Comparison of ENCODE assay signal across 20 cellular contexts in the genomic region with DNA sequence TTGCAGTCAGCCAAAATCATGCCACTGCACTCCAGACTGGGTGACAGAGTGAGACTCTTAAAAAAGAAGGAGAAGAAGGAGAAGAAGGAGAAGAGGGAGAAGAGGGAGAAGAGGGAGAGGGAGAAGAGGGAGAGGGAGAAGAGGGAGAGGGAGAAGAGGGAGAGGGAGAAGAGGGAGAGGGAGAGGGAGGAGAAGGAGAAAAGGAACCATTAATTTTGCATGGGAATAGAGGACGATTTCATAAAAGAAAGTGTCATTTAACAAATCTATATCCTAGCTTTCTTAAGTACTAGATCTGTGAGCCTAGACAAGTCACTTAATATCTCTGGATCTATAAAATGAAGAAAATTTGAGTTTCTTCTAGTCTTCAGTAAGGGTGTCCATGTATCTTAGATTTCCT. TPM values are rescaled to one million over a fixed set of nuclear protein-coding genes. Genes with fewer than 3 reads are reported as not detected.
"Had no signal": no experiment of that assay in that cellular context is flagged by ENCODE, and none has a peak within 500 bp of the region (broad histone marks: within the 10 kb centered on the region; RNA-seq: fewer than 3 reads in every experiment).

No MANE protein-coding gene starts in this region.

- ATAC-seq: heart left ventricle; naive thymus-derived CD4-positive, alpha-beta T cell; psoas muscle; sciatic nerve had no signal

- H3K9me3 Mint-ChIP-seq: endodermal cell; naive thymus-derived CD4-positive, alpha-beta T cell had no signal

- H3K4me3 Mint-ChIP-seq: endodermal cell; naive thymus-derived CD4-positive, alpha-beta T cell had no signal

- H3K4me1 Mint-ChIP-seq: endodermal cell had no signal

- DNase-seq: effector CD4-positive, alpha-beta T cell; endodermal cell; foreskin melanocyte; heart left ventricle; hippocampal formation; kidney glomerular epithelial cell; mammary epithelial cell; naive thymus-derived CD4-positive, alpha-beta T cell; psoas muscle; retina; spleen; stimulated activated CD4-positive, alpha-beta T cell treated with anti-CD3 and anti-CD28 coated beads, Interleukin-15, amount 100 ng/mL, for 24 hours; stimulated activated CD4-positive, alpha-beta T cell treated with anti-CD3 and anti-CD28 coated beads, Interleukin-1b, Interleukin-23, amount 100 ng/mL, for 48 hours; stimulated activated CD4-positive, alpha-beta T cell treated with anti-CD3 and anti-CD28 coated beads, Interleukin-4, amount 100 ng/mL, for 24 hours; stimulated activated naive CD4-positive, alpha-beta T cell; stomach; substantia nigra; transverse colon had no signal

- H3K27me3 Mint-ChIP-seq: naive thymus-derived CD4-positive, alpha-beta T cell had no signal

RNA-seq across cellular contexts. Expression of gene ATP6V1C2, which starts 41.2 kb away (rescaled TPM):
- total RNA-seq: mononuclear cell; naive thymus-derived CD4-positive, alpha-beta T cell had no signal
